In the genomic region with DNA sequence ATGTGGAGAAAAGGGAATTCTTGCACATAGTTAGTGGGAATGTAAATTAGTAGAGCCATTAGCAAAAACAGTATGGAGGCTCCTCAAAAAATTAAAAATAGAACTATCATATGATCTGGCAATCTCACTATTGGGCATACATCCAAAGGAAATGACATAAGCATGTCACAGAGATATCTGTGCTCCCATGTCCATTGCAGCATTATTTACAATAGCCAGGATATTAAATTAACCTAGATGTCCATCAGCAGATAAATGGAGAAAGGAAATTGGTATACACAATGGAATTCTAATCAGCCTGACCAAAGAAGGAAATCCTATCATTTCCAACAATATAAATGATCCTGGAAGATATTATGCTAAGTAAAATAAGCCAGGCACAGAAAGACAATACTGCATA, we compare ENCODE assay signal across 1 cellular context.
TF ChIP-seq lines count a peak whose summit lies in the region.

No MANE protein-coding gene starts in this region.

TF ChIP-seq in endothelial cell of umbilical vein, 7 proteins besides CTCF, POLR2A, EP300 and RAD21 (continued from another document):
- TF ChIP-seq, protein P1, sequence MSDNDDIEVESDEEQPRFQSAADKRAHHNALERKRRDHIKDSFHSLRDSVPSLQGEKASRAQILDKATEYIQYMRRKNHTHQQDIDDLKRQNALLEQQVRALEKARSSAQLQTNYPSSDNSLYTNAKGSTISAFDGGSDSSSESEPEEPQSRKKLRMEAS (IDR thresholded peaks at IDR 0.05; ENCODE audit: insufficient read depth, insufficient read length) = no peak
- no peak for TF ChIP-seq MYC (IDR thresholded peaks at IDR 0.05; ENCODE audit: low read depth, low read length)
